In the genomic region with DNA sequence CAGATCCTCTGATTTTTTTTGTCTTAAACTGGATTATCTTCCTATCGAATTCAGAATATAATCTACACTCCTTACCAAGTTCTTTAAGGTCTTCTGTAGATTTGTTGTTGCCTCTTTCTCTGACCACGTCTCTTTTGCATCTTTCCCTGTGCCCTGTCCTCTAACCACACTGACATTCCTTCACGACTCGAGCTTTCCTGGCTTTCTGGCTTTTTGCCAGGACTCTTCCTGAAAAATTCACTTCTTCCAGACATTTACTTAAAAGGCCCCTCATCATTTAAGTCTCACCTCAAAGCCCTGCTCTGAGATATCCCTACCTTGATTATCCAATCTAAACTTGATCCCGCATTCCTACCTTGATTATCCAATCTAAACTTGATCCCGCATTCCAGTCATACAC, we compare ENCODE assay signal across 17 cellular contexts.
"Had no signal": no experiment of that assay in that cellular context is flagged by ENCODE, and none has a peak within 500 bp of the region (broad histone marks: within the 10 kb centered on the region; RNA-seq: fewer than 3 reads in every experiment).

No MANE protein-coding gene starts in this region.

- ATAC-seq: activated naive CD8-positive, alpha-beta T cell treated with anti-CD3 and anti-CD28 coated beads, Interleukin-2, amount 50 U/mL, for 24 hours; activated T-helper 17 cell treated with anti-CD3 and anti-CD28 coated beads, Interleukin-2, amount 50 U/mL, for 72 hours; esophagus mucosa; T-cell had no signal

- FAIRE-seq: kidney had no signal

- H3K36me3 Mint-ChIP-seq: memory B cell, T-cell had no signal

- DNase-seq: activated CD4-positive, alpha-beta T cell treated with anti-CD3 and anti-CD28 coated beads for 1 hour; activated CD4-positive, alpha-beta T cell treated with anti-CD3 and anti-CD28 coated beads, Interleukin-2, amount 50 U/mL, for 48 hours; activated naive CD4-positive, alpha-beta T cell treated with anti-CD3 and anti-CD28 coated beads for 36 hours; activated naive CD8-positive, alpha-beta T cell treated with anti-CD3 and anti-CD28 coated beads, Interleukin-2, amount 50 U/mL, for 24 hours; hippocampal formation; kidney; left ventricle myocardium inferior; nucleus accumbens; stimulated activated CD4-positive, alpha-beta T cell treated with anti-CD3 and anti-CD28 coated beads, Interleukin-15, amount 100 ng/mL, for 24 hours; stimulated activated CD4-positive, alpha-beta T cell treated with anti-CD3 and anti-CD28 coated beads, Interleukin-4, amount 100 ng/mL, for 24 hours; stimulated activated naive CD4-positive, alpha-beta T cell treated with Interleukin-2 at 50 U/mL for 16 hours; T-cell; T-helper 9 cell had no signal

- H3K4me3 Mint-ChIP-seq: activated naive CD4-positive, alpha-beta T cell treated with anti-CD3 and anti-CD28 coated beads for 36 hours; activated naive CD8-positive, alpha-beta T cell treated with anti-CD3 and anti-CD28 coated beads, Interleukin-2, amount 50 U/mL, for 24 hours; activated T-helper 17 cell treated with anti-CD3 and anti-CD28 coated beads, Interleukin-2, amount 50 U/mL, for 72 hours; memory B cell; nephron; T-cell had no signal

- H3K27ac Mint-ChIP-seq: activated naive CD4-positive, alpha-beta T cell treated with anti-CD3 and anti-CD28 coated beads for 36 hours; activated naive CD8-positive, alpha-beta T cell treated with anti-CD3 and anti-CD28 coated beads, Interleukin-2, amount 50 U/mL, for 24 hours; activated T-helper 17 cell treated with anti-CD3 and anti-CD28 coated beads, Interleukin-2, amount 50 U/mL, for 72 hours; memory B cell; nephron; T-cell had no signal

- H3K4me1 Mint-ChIP-seq: activated T-helper 17 cell treated with anti-CD3 and anti-CD28 coated beads, Interleukin-2, amount 50 U/mL, for 72 hours; memory B cell had no signal

- H3K27me3 Mint-ChIP-seq: activated T-helper 17 cell treated with anti-CD3 and anti-CD28 coated beads, Interleukin-2, amount 50 U/mL, for 72 hours had no signal

- H3K9me3 Mint-ChIP-seq: activated naive CD4-positive, alpha-beta T cell treated with anti-CD3 and anti-CD28 coated beads for 36 hours; activated naive CD8-positive, alpha-beta T cell treated with anti-CD3 and anti-CD28 coated beads, Interleukin-2, amount 50 U/mL, for 24 hours; memory B cell had no signal
